26 cellular contexts compared by ENCODE assay signal in genomic region chr3:156256256-156256655, GRCh38.
"Had no signal": no experiment of that assay in that cellular context is flagged by ENCODE, and none has a peak within 500 bp of the region (broad histone marks: within the 10 kb centered on the region; RNA-seq: fewer than 3 reads in every experiment).

No MANE protein-coding gene starts in this region.

- H3K9me3 Mint-ChIP-seq: activated naive CD4-positive, alpha-beta T cell treated with anti-CD3 and anti-CD28 coated beads, Interleukin-2, amount 50 U/mL, for 72 hours; activated naive CD8-positive, alpha-beta T cell treated with anti-CD3 and anti-CD28 coated beads, Interleukin-2, amount 50 U/mL, for 24 hours; activated T-cell treated with anti-CD3 and anti-CD28 coated beads, Interleukin-2, amount 50 U/mL, for 24 hours; IgD-negative memory B cell; WTC11 had no signal

- H3K4me3 Mint-ChIP-seq: activated CD8-positive, alpha-beta memory T cell treated with anti-CD3 and anti-CD28 coated beads, Interleukin-2, amount 10 ng/mL, durations not matched to agents 7 days and 5 days; activated naive CD8-positive, alpha-beta T cell treated with anti-CD3 and anti-CD28 coated beads, Interleukin-2, amount 50 U/mL, for 24 hours; activated T-cell treated with anti-CD3 and anti-CD28 coated beads, Interleukin-2, amount 50 U/mL, for 24 hours; IgD-negative memory B cell; T-helper 17 cell; WTC11 had no signal

- H3K4me1 Mint-ChIP-seq: activated CD8-positive, alpha-beta memory T cell treated with anti-CD3 and anti-CD28 coated beads, Interleukin-2, amount 10 ng/mL, durations not matched to agents 7 days and 5 days; activated naive CD8-positive, alpha-beta T cell treated with anti-CD3 and anti-CD28 coated beads, Interleukin-2, amount 50 U/mL, for 24 hours; IgD-negative memory B cell; T-helper 17 cell had no signal

- DNase-seq: activated CD4-positive, alpha-beta T cell treated with anti-CD3 and anti-CD28 coated beads for 48 hours; activated CD4-positive, alpha-beta T cell treated with anti-CD3 and anti-CD28 coated beads, Interleukin-2, amount 50 U/mL, for 4 hours; activated CD4-positive, CD25-positive, alpha-beta regulatory T cell treated with anti-CD3 and anti-CD28 coated beads, Interleukin-2, amount 50 U/mL, for 72 hours; activated CD8-positive, alpha-beta memory T cell treated with anti-CD3 and anti-CD28 coated beads, Interleukin-2, amount 10 ng/mL, durations not matched to agents 7 days and 5 days; activated effector memory CD4-positive, alpha-beta T cell treated with anti-CD3 and anti-CD28 coated beads, Interleukin-2, amount 50 U/mL, for 16 hours; activated naive CD4-positive, alpha-beta T cell treated with Interleukin-2 at 50 U/mL for 16 hours; activated naive CD8-positive, alpha-beta T cell treated with anti-CD3 and anti-CD28 coated beads, Interleukin-2, amount 50 U/mL, for 24 hours; activated T-cell treated with anti-CD3 and anti-CD28 coated beads, Interleukin-2, amount 50 U/mL, for 24 hours; amniotic stem cell; body of pancreas; KG1; NCI-H1092; NCI-H1930; NCI-H345; NCI-H510A; NCI-H526 treated with DMSO at 0.1 percent for 48 hours; NK-92 treated with Interleukin-12 subunit alpha and Interleukin-12 subunit beta, amount 100 ng/mL, for 24 hours; Peyer's patch; SHP77; T-helper 17 cell; T-helper 9 cell had no signal

- H3K4me1 ChIP-seq: ascending aorta, body of pancreas, Peyer's patch, SJSA1 had no signal

- H3K36me3 Mint-ChIP-seq: activated CD8-positive, alpha-beta memory T cell treated with anti-CD3 and anti-CD28 coated beads, Interleukin-2, amount 10 ng/mL, durations not matched to agents 7 days and 5 days; activated naive CD4-positive, alpha-beta T cell treated with anti-CD3 and anti-CD28 coated beads, Interleukin-2, amount 50 U/mL, for 72 hours; IgD-negative memory B cell; WTC11 had no signal

- ATAC-seq: activated CD8-positive, alpha-beta memory T cell treated with anti-CD3 and anti-CD28 coated beads, Interleukin-2, amount 10 ng/mL, durations not matched to agents 7 days and 5 days; activated naive CD4-positive, alpha-beta T cell treated with anti-CD3 and anti-CD28 coated beads, Interleukin-2, amount 50 U/mL, for 72 hours; activated naive CD8-positive, alpha-beta T cell treated with anti-CD3 and anti-CD28 coated beads, Interleukin-2, amount 50 U/mL, for 24 hours; body of pancreas; T-helper 17 cell; WTC11 had no signal

- H3K9me3 ChIP-seq: ascending aorta, body of pancreas, Peyer's patch, SJSA1 had no signal

- H3K4me3 ChIP-seq: ascending aorta, body of pancreas, Peyer's patch, SJSA1 had no signal

- H3K36me3 ChIP-seq: ascending aorta, Peyer's patch, SJSA1 had no signal

- H3K27ac ChIP-seq: ascending aorta, body of pancreas, Peyer's patch, SJSA1 had no signal

- H3K27me3 ChIP-seq: ascending aorta, body of pancreas, Peyer's patch, SJSA1 had no signal

- H3K27ac Mint-ChIP-seq: activated CD8-positive, alpha-beta memory T cell treated with anti-CD3 and anti-CD28 coated beads, Interleukin-2, amount 10 ng/mL, durations not matched to agents 7 days and 5 days; activated naive CD4-positive, alpha-beta T cell treated with anti-CD3 and anti-CD28 coated beads, Interleukin-2, amount 50 U/mL, for 72 hours; activated naive CD8-positive, alpha-beta T cell treated with anti-CD3 and anti-CD28 coated beads, Interleukin-2, amount 50 U/mL, for 24 hours; activated T-cell treated with anti-CD3 and anti-CD28 coated beads, Interleukin-2, amount 50 U/mL, for 24 hours; T-helper 17 cell; WTC11 had no signal
